Comparison of ENCODE assay signal across 8 cellular contexts in genomic region chr9:132670359-132670815, GRCh38. TPM values are rescaled to one million over a fixed set of nuclear protein-coding genes. Genes with fewer than 3 reads are reported as not detected.
A peak's percentile ranks its signal among the peaks of the same experiment; 100 is the strongest.
DNase-seq lines count a peak whose midpoint lies in the region; ATAC-seq, FAIRE-seq and TF ChIP-seq lines count a peak whose summit lies in the region.

TSS of gene GTF3C4 (plus strand) at chr9:132670464. CDS start at chr9:132670599, 135 bp downstream.

- in situ Hi-C loops in GM12878 (cut with MboI), result no loop called here

- peaks cover 85% of the 10 kb centered on the region for H3K79me2 ChIP-seq in GM12878 (ENCODE audit: control insufficient read depth, insufficient read depth, low read length)

- H3K4me3 ChIP-seq in GM12865 (ENCODE audit: low read depth, low read length) (peak within 1 kb of the TSS; percentile 91), HFF-Myc (replicated peaks; ENCODE audit: low read depth, low read length) (peak within 1 kb of the TSS; percentile 96), NB4 (ENCODE audit: low read depth, low read length) (peak within 1 kb of the TSS; percentile 86), GM12878 (peak within 1 kb of the TSS; percentile 93), iPS-15b (ENCODE audit: low read depth, low read length) (peak within 1 kb of the TSS; percentile 96), skeletal muscle tissue (ENCODE audit: low read length in 3 of 3) (peak within 1 kb of the TSS; percentile 94 to 99 (median 98))

- TF ChIP-seq EP300 in GM12878 (IDR thresholded peaks at IDR 0.05; ENCODE audit: borderline replicate concordance in 1 of 2, control insufficient read depth in 1 of 2, low read depth in 2 of 2, low read length in 2 of 2), result no peak

- H3K27me3 ChIP-seq in GM12878 (replicated peaks in 1 of 2; ENCODE audit: control insufficient read depth in 2 of 2, insufficient read depth in 2 of 2, low read length in 1 of 2) (no peaks in the 10 kb centered on the region), iPS-15b (ENCODE audit: control insufficient read depth, insufficient read depth, low read length) (no peaks in the 10 kb centered on the region), skeletal muscle tissue (ENCODE audit: control insufficient read depth in 3 of 3, insufficient read depth in 3 of 3, low read length in 3 of 3) (no peaks in the 10 kb centered on the region)

- CTCF ChIA-PET in GM12878 (lab: Yijun Ruan, JAX), result interaction anchor here (0.7 to 1.4 kb wide), 3 partner anchors 10 to 99 kb away, joined by 3 to 5 read pairs (median 3); no protein-coding TSS in a partner anchor

- no peaks in the 10 kb centered on the region for H4K20me1 ChIP-seq in GM12878 (ENCODE audit: control insufficient read depth, insufficient read depth)

- no peak for TF ChIP-seq RAD21 in GM12878 (IDR thresholded peaks at IDR 0.05; ENCODE audit: insufficient read depth, low read depth, low read length)

- POLR2A ChIA-PET in GM12878 (lab: Charles Lee), result interaction anchor here (1.0 to 1.3 kb wide), 4 partner anchors 14 to 317 kb away, joined by 3 to 6 read pairs (median 3); no protein-coding TSS in a partner anchor

- no peak for TF ChIP-seq CTCF in GM12865 (IDR thresholded peaks at IDR 0.05; ENCODE audit: insufficient read depth, low read depth, low read length, missing control alignments)
- TF ChIP-seq CTCF in HFF-Myc (IDR thresholded peaks at IDR 0.05; ENCODE audit: low read depth, low read length, missing control alignments), result no peak
- TF ChIP-seq CTCF in NB4 (IDR thresholded peaks at IDR 0.05; ENCODE audit: low read depth, low read length), result no peak
- TF ChIP-seq CTCF in GM12878 (IDR thresholded peaks at IDR 0.05 in 2 of 3, conservative IDR thresholded peaks at IDR 0.05 in 1 of 3; ENCODE audit: control insufficient read depth in 2 of 3, extremely low read depth in 1 of 3, insufficient read depth in 1 of 3, low read depth in 3 of 3, low read length in 3 of 3), result no peak

- H2AFZ ChIP-seq in GM12878 (ENCODE audit: control insufficient read depth, low read depth, low read length), result peak within 1 kb of the TSS; percentile 85

- H3K4me1 ChIP-seq in GM12878 (ENCODE audit: control insufficient read depth, insufficient read depth, low read length) (no peaks in the 10 kb centered on the region; the same call in 1 of the 2 replicates), iPS-15b (ENCODE audit: control insufficient read depth, insufficient read depth, low read length) (peaks cover 22% of the 10 kb centered on the region), skeletal muscle tissue (ENCODE audit: control insufficient read depth in 3 of 3, insufficient read depth in 3 of 3, low read length in 3 of 3) (peaks cover 16 to 34% (median 26%) of the 10 kb centered on the region in 3 donors)

- H3K27ac ChIP-seq in GM12878 (ENCODE audit: control insufficient read depth, insufficient read depth) (peak within 1 kb of the TSS; percentile 98), skeletal muscle tissue (ENCODE audit: low read depth, low read length) (peak within 1 kb of the TSS; percentile 98)

- no peak for FAIRE-seq in GM12878 (lab: Jason Lieb, UNC)

- SMC1A ChIA-PET in GM12878 (lab: Charles Lee; ENCODE audit: uncharacterized antibody, unreplicated experiment), result interaction anchor here (0.8 to 1.0 kb wide), 3 partner anchors 12 to 98 kb away, joined by 3 to 4 read pairs (median 3); no protein-coding TSS in a partner anchor

- no TSS peak for BruUV-seq in GM12878 (replicated peaks; lab: Mats Ljungman, UMichigan)

- DNase-seq in GM12865 (ENCODE audit: low read depth) (peak; percentile 87), HFF-Myc (ENCODE audit: extremely low read depth, low read depth) (no peak), NB4 (ENCODE audit: low read depth) (peak; percentile 85), T-helper 9 cell (peak; percentile 82), GM12878 (ENCODE audit: low read depth, low spot score) (no peak), foreskin melanocyte (no peak)

- under 1% methylated on average over 26 of the region's 52 CpGs for WGBS in GM12878 (ENCODE audit: insufficient coverage, insufficient replicate concordance, low lambda C conversion rate, missing lambda C conversion rate)

- peak; percentile 67 for ATAC-seq in GM12878

- H3K36me3 ChIP-seq in GM12878 (ENCODE audit: control insufficient read depth in 2 of 2, insufficient read depth in 2 of 2, low read length in 1 of 2) (no peaks in the 10 kb centered on the region; a peak in 1 of 4 replicates), iPS-15b (ENCODE audit: control insufficient read depth, insufficient read depth, low read length) (no peaks in the 10 kb centered on the region), skeletal muscle tissue (ENCODE audit: control insufficient read depth in 3 of 3, insufficient read depth in 3 of 3, low read length in 3 of 3) (no peaks in the 10 kb centered on the region)

- no peaks in the 10 kb centered on the region for H3K9me3 ChIP-seq in GM12878 (replicated peaks; ENCODE audit: control insufficient read depth, insufficient read depth, low read length)
- H3K9me3 ChIP-seq in iPS-15b (ENCODE audit: control insufficient read depth, insufficient read depth, low read length), result no peaks in the 10 kb centered on the region
- no peaks in the 10 kb centered on the region for H3K9me3 ChIP-seq in skeletal muscle tissue (ENCODE audit: control insufficient read depth in 3 of 3, low read length in 3 of 3)

- peak within 1 kb of the TSS; percentile 92 for H3K4me2 ChIP-seq in GM12878 (ENCODE audit: control insufficient read depth, insufficient read depth)

- TF ChIP-seq POLR2A in NB4 (IDR thresholded peaks at IDR 0.05; ENCODE audit: extremely low read depth, insufficient read length) (peak; percentile 41), GM12878 (IDR thresholded peaks at IDR 0.05; ENCODE audit: low read depth, low read length) (peak; percentile 55; the same call in 1 of the 2 replicates)

- RAD21 ChIA-PET in GM12878 (lab: Charles Lee; ENCODE audit: unreplicated experiment), result interaction anchor here (1.4 kb wide), 1 partner anchor 21 kb away, joined by 3 read pairs; no protein-coding TSS in a partner anchor

- intact Hi-C loops in GM12878 (cut with micrococcal nuclease; ENCODE audit: unreplicated experiment), result loop anchor here (10.0 kb wide), 1 partner anchor 234 kb away; no protein-coding TSS in a partner anchor

- H3K9ac ChIP-seq in GM12878 (ENCODE audit: control insufficient read depth, insufficient read depth, low read length) (peak within 1 kb of the TSS; percentile 91), iPS-15b (ENCODE audit: low read depth, low read length) (peak within 1 kb of the TSS; percentile 94), skeletal muscle tissue (ENCODE audit: low read depth in 1 of 3, low read length in 3 of 3) (peak within 1 kb of the TSS; percentile 96 to 99 (median 98))

TF ChIP-seq in GM12878, 131 proteins besides CTCF, POLR2A, EP300 and RAD21 (continues in another document):
- TF ChIP-seq NR2F1 (conservative IDR thresholded peaks at IDR 0.05) (no peak; the same call in 1 of the 2 replicates), STAT3 (IDR thresholded peaks at IDR 0.05; ENCODE audit: low read depth, low read length) (no peak), CHD2 (IDR thresholded peaks at IDR 0.05; ENCODE audit: borderline replicate concordance, low read depth, low read length) (peak; percentile 73), NFYA (IDR thresholded peaks at IDR 0.05; ENCODE audit: borderline replicate concordance, low read depth, low read length) (no peak), SMAD5 (IDR thresholded peaks at IDR 0.05; ENCODE audit: low read depth) (no peak), EZH2 (IDR thresholded peaks at IDR 0.05; ENCODE audit: borderline replicate concordance, control insufficient read depth, low read depth, low read length) (no peak), SRF (IDR thresholded peaks at IDR 0.05; ENCODE audit: low read depth in 2 of 2, low read length in 2 of 2) (peak in 1 of 2 experiments; percentile 80; a peak in 2 of 4 replicates), KDM1A (IDR thresholded peaks at IDR 0.05; ENCODE audit: borderline replicate concordance) (no peak), TCF3 (IDR thresholded peaks at IDR 0.05; ENCODE audit: borderline replicate concordance, insufficient read depth, low read depth, low read length) (no peak), CBFB (IDR thresholded peaks at IDR 0.05; ENCODE audit: low read depth) (peak; percentile 84), TCF7 (IDR thresholded peaks at IDR 0.05; ENCODE audit: borderline replicate concordance) (no peak)

RNA-seq across cellular contexts. Expression of gene GTF3C4, which starts in this region (rescaled TPM):
- total RNA-seq in GM12878 (2013; cell fraction: nucleolus; rRNA removed), result 14.9 and 16.1 TPM in 2 replicates
- 15.2 and 16.6 TPM in 2 replicates for total RNA-seq in GM12878 (2014; rRNA removed)
- 10.7 and 11.0 TPM in 2 replicates for total RNA-seq in GM12878 (2014; rRNA removed; fragmentation: Illumina TruSeq; extraction: Trizol)
- total RNA-seq in GM12878 (2021), result 15.9 and 18.9 TPM in 2 replicates
- 5.4 TPM for polyA plus RNA-seq in GM12878 (2011; ENCODE audit: low read depth)
- 7.1 and 7.3 TPM in 2 replicates for polyA plus RNA-seq in GM12878 (2011; rRNA removed)
- polyA plus RNA-seq in GM12878 (2011; cell fraction: cytosol; rRNA removed), result 4.8 and 5.8 TPM in 2 replicates
- polyA plus RNA-seq in GM12878 (2011; cell fraction: nucleus; rRNA removed), result 2.4 and 3.3 TPM in 2 replicates
- 7.6 and 8.0 TPM in 2 replicates for polyA plus RNA-seq in GM12878 (2012)
- 14.3 and 15.7 TPM in 2 replicates for polyA plus RNA-seq in GM12878 (2014; fragmentation: Illumina TruSeq; extraction: Trizol)
- polyA plus RNA-seq in GM12878 (2014; fragmentation: Nextera tagmentation; extraction: Ambion mirVana), result 1 to 10 TPM; 3.2 to 5.1 TPM
- 8.1 and 8.9 TPM in 2 replicates for polyA plus RNA-seq in GM12878 (2014; rRNA removed)
- 1 to 10 TPM; 7.3 to 7.5 TPM for polyA plus RNA-seq in GM12878 (2016; fragmentation: Nextera tagmentation; extraction: Ambion mirVana)
- 8.1 and 10.5 TPM in 2 replicates for polyA minus RNA-seq in GM12878 (2011; rRNA and poly(A)+ RNA removed)
- 6.9 and 7.1 TPM in 2 replicates for polyA minus RNA-seq in GM12878 (2011; cell fraction: cytosol; rRNA and poly(A)+ RNA removed)
- 6.0 and 12.9 TPM in 2 replicates for polyA minus RNA-seq in GM12878 (2011; cell fraction: nucleus; rRNA and poly(A)+ RNA removed)
- 12.5 TPM for total RNA-seq in skeletal muscle tissue

Comparison
In these comparisons a context has a peak if more than half of its experiments do, and no peak if none do; other contexts are left out.
1. DNase-seq: peak in GM12865 (single experiment), NB4 (single experiment) and T-helper 9 cell (single experiment); none in HFF-Myc (single experiment), GM12878 (single experiment) and foreskin melanocyte (single experiment).
2. Peak in every context shown above with its lines, with median percentiles within 50 percentile points of each other: H3K4me3 ChIP-seq and H3K9ac ChIP-seq.